Comparison of ENCODE assay signal across 8 cellular contexts in the genomic region with DNA sequence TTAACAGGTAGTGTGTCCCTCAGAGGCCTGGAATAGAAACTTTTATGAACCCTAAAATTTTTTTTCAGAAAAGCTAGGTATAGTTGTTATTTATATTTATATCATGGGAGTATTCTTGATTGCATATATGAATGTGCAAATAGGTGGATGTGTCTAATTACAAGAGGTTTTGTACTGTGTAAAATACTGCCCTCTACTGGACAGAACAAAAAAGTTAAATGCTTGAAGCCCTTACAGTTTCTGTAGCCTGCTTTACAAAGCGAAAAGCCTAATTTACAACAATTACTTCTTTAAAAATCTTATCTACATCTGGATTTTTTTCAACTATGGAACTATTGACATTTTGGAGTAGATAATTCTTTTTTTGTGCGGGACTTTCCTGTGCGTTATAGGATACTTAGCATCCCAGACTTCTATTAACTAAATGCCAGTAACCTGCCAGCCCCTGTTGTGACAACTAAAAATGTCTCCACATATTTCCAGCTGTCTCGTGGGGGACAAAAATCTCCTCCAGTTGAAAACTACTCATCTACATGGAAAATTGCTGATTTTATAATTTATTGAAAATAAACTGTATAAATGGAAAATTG. TPM values are rescaled to one million over a fixed set of nuclear protein-coding genes. Genes with fewer than 3 reads are reported as not detected.
DNase-seq lines count a peak whose midpoint lies in the region; ATAC-seq, FAIRE-seq and TF ChIP-seq lines count a peak whose summit lies in the region.

No MANE protein-coding gene starts in this region.

- no peak overlapping the region for H3K4me2 ChIP-seq in A549

- POLR2A ChIA-PET in A549 (lab: Yijun Ruan, JAX) = no interaction called here

- CTCF ChIA-PET in A549 (lab: Yijun Ruan, JAX) = interaction anchor here (0.6 to 14.0 kb wide), 9 partner anchors 10 to 873 kb away, joined by 3 to 190 read pairs (median 3); no protein-coding TSS in a partner anchor

- 10% methylated on average over 4 of the region's 4 CpGs for WGBS in A549 (ENCODE audit: missing lambda C conversion rate)

- no peaks in the 10 kb centered on the region for H3K27me3 ChIP-seq in left lung

- TF ChIP-seq EP300 in A549 (IDR thresholded peaks at IDR 0.05) = no peak

- FAIRE-seq in A549 (lab: Jason Lieb, UNC) (no peak), GM12892 (lab: Jason Lieb, UNC) (peak; percentile 87)

- H3K9me3 ChIP-seq in A549 (no peaks in the 10 kb centered on the region), left lung (no peaks in the 10 kb centered on the region)

- no peak for TF ChIP-seq POLR2A in A549 (IDR thresholded peaks at IDR 0.05; ENCODE audit: low read length)
- no peak for TF ChIP-seq POLR2A in GM12892 (IDR thresholded peaks at IDR 0.05; ENCODE audit: low read depth, low read length)

- H3K4me3 ChIP-seq in A549 (no peak overlapping the region), left lung (no peak overlapping the region)

- TF ChIP-seq CTCF in A549 (IDR thresholded peaks at IDR 0.05) (peak; percentile 65), left lung (IDR thresholded peaks at IDR 0.05) (peak; percentile 64 to 68)

- H3K27ac ChIP-seq in A549 = no peak overlapping the region
- no peak overlapping the region for H3K27ac ChIP-seq in left lung

- DNase-seq in A549 (ENCODE audit: low read depth in 1 of 2, low spot score in 1 of 2) (peak; percentile 11 to 49), GM12892 (ENCODE audit: insufficient read length) (no peak), NCI-H774 (lab: John Stamatoyannopoulos, UW) (peak; percentile 33), cerebellar cortex (ENCODE audit: low spot score) (peak; percentile 76), left lung (no peak), posterior cingulate gyrus (no peak)
- DNase-seq in activated CD8-positive, alpha-beta memory T cell treated with anti-CD3 and anti-CD28 coated beads, Interleukin-2, amount 50 U/mL, for 48 hours = no peak

- peak in 1 of 2 experiments; percentile 73; a peak in 3 of 6 replicates for ATAC-seq in A549
- ATAC-seq in HG03354 (IDR thresholded peaks at IDR 0.05; ENCODE audit: poor library complexity, severe bottlenecking, unreplicated experiment) = peak; percentile 67
- peak; percentile 86 for ATAC-seq in left lung

- peak; percentile 56 to 62 for TF ChIP-seq RAD21 in A549 (conservative IDR thresholded peaks at IDR 0.05 in 1 of 2, IDR thresholded peaks at IDR 0.05 in 1 of 2)

- H3K36me3 ChIP-seq in left lung = no peaks in the 10 kb centered on the region

- no peaks in the 10 kb centered on the region for H3K4me1 ChIP-seq in A549
- peaks cover 0 to 3% of the 10 kb centered on the region in 2 donors for H3K4me1 ChIP-seq in left lung

- intact Hi-C loops in left lung (cut with DNase I) = no loop called here
- intact Hi-C loops in posterior cingulate gyrus (cut with DNase I) = loop anchor here (2.0 to 10.0 kb wide), 3 partner anchors 194 to 512 kb away; a partner anchor contains a TSS

TF ChIP-seq in A549, 52 proteins besides CTCF, POLR2A, EP300 and RAD21:
- TF ChIP-seq EHF (CRISPR knock-in tag; IDR thresholded peaks at IDR 0.05) (no peak), SMC3 (IDR thresholded peaks at IDR 0.05) (peak; percentile 58), HOXB13 (CRISPR knock-in tag; IDR thresholded peaks at IDR 0.05; ENCODE audit: low read depth) (no peak), JUN (IDR thresholded peaks at IDR 0.05) (no peak), NPAS2 (CRISPR knock-in tag; IDR thresholded peaks at IDR 0.05; ENCODE audit: borderline replicate concordance) (no peak), NFE2L2 (conservative IDR thresholded peaks at IDR 0.05; ENCODE audit: low read length) (no peak)

RNA-seq across cellular contexts. Expression of a gene that starts 35.1 kb away (rescaled TPM):
- polyA plus RNA-seq in A549 (2011; rRNA removed) = 0.21 and 0.62 TPM in 2 replicates
- polyA plus RNA-seq in A549 (2012; cell fraction: cytosol; rRNA removed) = 0.01 and 0.03 TPM in 2 replicates
- polyA plus RNA-seq in A549 (2012; cell fraction: nucleus; rRNA removed) = 0.01 and 0.02 TPM in 2 replicates
- polyA plus RNA-seq in A549 (2017; fragmentation: RNase III; extraction: RNeasy Plus Mini Kit Qiagen cat#74134 plus additional on column Dnase treatment) = 0.09 to 0.18 TPM (median 0.12 TPM) in 3 replicates
- 0.10 and 0.58 TPM in 2 replicates for polyA minus RNA-seq in A549 (2011; rRNA and poly(A)+ RNA removed)
- polyA plus RNA-seq in GM12892 (2012; ENCODE audit: missing spikeins) = not detected
- total RNA-seq in left lung = 1 to 10 TPM; 7.3 to 8.5 TPM

Comparison
In these comparisons a context has a peak if more than half of its experiments do, and no peak if none do; other contexts are left out.
1. DNase-seq: peak in A549 (2 of 2), NCI-H774 (single experiment) and cerebellar cortex (single experiment); none in GM12892 (single experiment), left lung (0 of 2), posterior cingulate gyrus (0 of 10) and activated CD8-positive, alpha-beta memory T cell treated with anti-CD3 and anti-CD28 coated beads, Interleukin-2, amount 50 U/mL, for 48 hours (single experiment).